9 cellular contexts compared by ENCODE assay signal in genomic region chr3:137970914-137971831, GRCh38. TPM values are rescaled to one million over a fixed set of nuclear protein-coding genes. Genes with fewer than 3 reads are reported as not detected.
A peak's percentile ranks its signal among the peaks of the same experiment; 100 is the strongest.
DNase-seq lines count a peak whose midpoint lies in the region; ATAC-seq, FAIRE-seq and TF ChIP-seq lines count a peak whose summit lies in the region.
"Had no signal": no experiment of that assay in that cellular context is flagged by ENCODE, and none has a peak within 500 bp of the region (broad histone marks: within the 10 kb centered on the region; RNA-seq: fewer than 3 reads in every experiment).

No MANE protein-coding gene starts in this region.

- H3K9ac ChIP-seq in KMS-11: no peak overlapping the region

- peak; percentile 50 for FAIRE-seq in frontal cortex (lab: Jason Lieb, UNC)
- FAIRE-seq: colon had no signal

- POLR2A ChIA-PET in PC-9 (lab: Charles Lee; ENCODE audit: unreplicated experiment): no interaction called here

- H3K4me1 ChIP-seq in DOHH2 (ENCODE audit: control insufficient read depth, low read length): 0 out of 2 replicates have a peak, but pooled peaks cover 3% of the 10 kb centered on the region
- no peaks in the 10 kb centered on the region for H3K4me1 ChIP-seq in KMS-11 (ENCODE audit: low read depth, poor library complexity, severe bottlenecking)
- no peaks in the 10 kb centered on the region for H3K4me1 ChIP-seq in PC-9 (replicated peaks; ENCODE audit: insufficient read depth)
- H3K4me1 ChIP-seq in upper lobe of right lung: no peaks in the 10 kb centered on the region

- no peak overlapping the region for H3K4me3 Mint-ChIP-seq in activated T-helper 17 cell treated with anti-CD3 and anti-CD28 coated beads, Interleukin-2, amount 50 U/mL, for 72 hours
- no peak overlapping the region for H3K4me3 Mint-ChIP-seq in osteocyte (ENCODE audit: unreplicated experiment)

- no peak overlapping the region for H3K27ac Mint-ChIP-seq in activated T-helper 17 cell treated with anti-CD3 and anti-CD28 coated beads, Interleukin-2, amount 50 U/mL, for 72 hours
- no peak overlapping the region for H3K27ac Mint-ChIP-seq in osteocyte (ENCODE audit: unreplicated experiment)

- no peaks in the 10 kb centered on the region for H3K36me3 ChIP-seq in DOHH2 (ENCODE audit: control insufficient read depth, low read length)
- no peaks in the 10 kb centered on the region for H3K36me3 ChIP-seq in KMS-11 (ENCODE audit: insufficient read depth)
- H3K36me3 ChIP-seq in PC-9 (ENCODE audit: low read depth): no peaks in the 10 kb centered on the region
- no peaks in the 10 kb centered on the region for H3K36me3 ChIP-seq in upper lobe of right lung

- no peaks in the 10 kb centered on the region for H3K4me1 Mint-ChIP-seq in activated T-helper 17 cell treated with anti-CD3 and anti-CD28 coated beads, Interleukin-2, amount 50 U/mL, for 72 hours
- peaks cover 3% of the 10 kb centered on the region for H3K4me1 Mint-ChIP-seq in osteocyte (ENCODE audit: unreplicated experiment)

- H3F3A ChIP-seq in DOHH2 (ENCODE audit: control insufficient read depth, insufficient read depth) (no peaks in the 10 kb centered on the region), PC-9 (ENCODE audit: insufficient read depth, low read depth) (no peaks in the 10 kb centered on the region)

- H3K27ac ChIP-seq in DOHH2 (ENCODE audit: low read depth, low read length): no peak overlapping the region
- H3K27ac ChIP-seq in KMS-11: no peak overlapping the region
- no peak overlapping the region for H3K27ac ChIP-seq in PC-9
- no peak overlapping the region for H3K27ac ChIP-seq in upper lobe of right lung

- DNase-seq in PC-9 (peak; percentile 47 to 72), frontal cortex (ENCODE audit: low spot score in 2 of 2) (peak; percentile 4 to 34), osteocyte (ENCODE audit: extremely low spot score, unreplicated experiment) (peak; percentile 90), upper lobe of right lung (peak; percentile 92)

- H3K4me3 ChIP-seq in DOHH2 (ENCODE audit: low read length): no peak overlapping the region
- no peak overlapping the region for H3K4me3 ChIP-seq in KMS-11 (IDR thresholded peaks at IDR 0.05; ENCODE audit: insufficient read depth, low read depth, low read length)
- no peak overlapping the region for H3K4me3 ChIP-seq in PC-9
- no peak overlapping the region for H3K4me3 ChIP-seq in upper lobe of right lung

- no peaks in the 10 kb centered on the region for H3K9me3 Mint-ChIP-seq in activated T-helper 17 cell treated with anti-CD3 and anti-CD28 coated beads, Interleukin-2, amount 50 U/mL, for 72 hours
- no peaks in the 10 kb centered on the region for H3K9me3 Mint-ChIP-seq in osteocyte (ENCODE audit: unreplicated experiment)

- peaks cover 14% of the 10 kb centered on the region for H3K27me3 Mint-ChIP-seq in activated T-helper 17 cell treated with anti-CD3 and anti-CD28 coated beads, Interleukin-2, amount 50 U/mL, for 72 hours
- peaks cover 15% of the 10 kb centered on the region for H3K27me3 Mint-ChIP-seq in osteocyte (ENCODE audit: unreplicated experiment)

- CTCF ChIA-PET in PC-9 (lab: Charles Lee): no interaction called here

- peaks cover 3% of the 10 kb centered on the region for H3K27me3 ChIP-seq in DOHH2 (ENCODE audit: control insufficient read depth, low read length)
- H3K27me3 ChIP-seq in KMS-11 (ENCODE audit: insufficient read depth, low read depth): no peaks in the 10 kb centered on the region
- H3K27me3 ChIP-seq in PC-9 (ENCODE audit: insufficient read depth, low read depth): peaks cover 15% of the 10 kb centered on the region; the same call in 1 of the 2 replicates
- no peaks in the 10 kb centered on the region for H3K27me3 ChIP-seq in upper lobe of right lung

- TF ChIP-seq CTCF in DOHH2 (IDR thresholded peaks at IDR 0.05; ENCODE audit: low read depth, low read length, poor library complexity, severe bottlenecking) (peak; percentile 89), KMS-11 (conservative IDR thresholded peaks at IDR 0.05; ENCODE audit: low read depth, low read length) (peak; percentile 91), PC-9 (conservative IDR thresholded peaks at IDR 0.05) (peak; percentile 86), osteocyte (IDR thresholded peaks at IDR 0.05) (peak; percentile 89), upper lobe of right lung (IDR thresholded peaks at IDR 0.05) (peak; percentile 82)

- H3K79me2 ChIP-seq in DOHH2 (ENCODE audit: control insufficient read depth, low read length) (no peaks in the 10 kb centered on the region), KMS-11 (ENCODE audit: insufficient read depth, low read depth) (no peaks in the 10 kb centered on the region), PC-9 (ENCODE audit: low read depth) (no peaks in the 10 kb centered on the region)

- no peaks in the 10 kb centered on the region for H4K20me1 ChIP-seq in DOHH2 (ENCODE audit: control insufficient read depth, insufficient read depth, low read depth, low read length)
- no peaks in the 10 kb centered on the region for H4K20me1 ChIP-seq in KMS-11 (ENCODE audit: insufficient read depth)
- H4K20me1 ChIP-seq in PC-9 (ENCODE audit: insufficient read depth): no peaks in the 10 kb centered on the region

- H3K36me3 Mint-ChIP-seq in activated T-helper 17 cell treated with anti-CD3 and anti-CD28 coated beads, Interleukin-2, amount 50 U/mL, for 72 hours (ENCODE audit: low read depth): no peaks in the 10 kb centered on the region
- H3K36me3 Mint-ChIP-seq in osteocyte (ENCODE audit: unreplicated experiment): no peaks in the 10 kb centered on the region

- peak overlapping the region; percentile 36; the same call in 1 of the 2 replicates for H3K4me2 ChIP-seq in DOHH2 (ENCODE audit: low read length)
- peak overlapping the region; percentile 58 for H3K4me2 ChIP-seq in KMS-11
- peak overlapping the region; percentile 28 for H3K4me2 ChIP-seq in PC-9

- no peaks in the 10 kb centered on the region for H3K9me3 ChIP-seq in DOHH2 (ENCODE audit: control insufficient read depth, insufficient read depth, low read length)
- H3K9me3 ChIP-seq in PC-9 (ENCODE audit: insufficient read depth, low read depth): no peaks in the 10 kb centered on the region
- no peaks in the 10 kb centered on the region for H3K9me3 ChIP-seq in upper lobe of right lung

- peak; percentile 90 for ATAC-seq in GM21737 (IDR thresholded peaks at IDR 0.05; ENCODE audit: unreplicated experiment)
- ATAC-seq in activated T-helper 17 cell treated with anti-CD3 and anti-CD28 coated beads, Interleukin-2, amount 50 U/mL, for 72 hours (replicated peaks): peak; percentile 55
- ATAC-seq in upper lobe of right lung: peak; percentile 99

- no TSS peak for BruUV-seq in PC-9 (replicated peaks; lab: Mats Ljungman, UMichigan)

- H3K9me2 ChIP-seq in DOHH2 (replicated peaks; ENCODE audit: control insufficient read depth, low read length) (no peaks in the 10 kb centered on the region), PC-9 (ENCODE audit: insufficient read depth) (no peaks in the 10 kb centered on the region)

- intact Hi-C loops in PC-9 (cut with micrococcal nuclease; ENCODE audit: unreplicated experiment) (loop anchor here (2.0 kb wide), 2 partner anchors 866 to 938 kb away; no protein-coding TSS in a partner anchor), upper lobe of right lung (cut with DNase I) (no loop called here)

- peak overlapping the region; percentile 86 for H2AFZ ChIP-seq in KMS-11 (ENCODE audit: low read depth)
- 0 out of 2 replicates have a peak overlapping the region, but pooled peaks have one; percentile 31 for H2AFZ ChIP-seq in PC-9

RNA-seq across cellular contexts. Expression of gene CLDN18, which starts 38.8 kb away (rescaled TPM):
- total RNA-seq in PC-9 (2021) (not detected in 2 replicates), frontal cortex (not detected), osteocyte (not detected in 2 replicates), upper lobe of right lung (197 TPM)
- total RNA-seq in activated T-helper 17 cell treated with anti-CD3 and anti-CD28 coated beads, Interleukin-2, amount 50 U/mL, for 72 hours: not detected

Comparison
In these comparisons a context has a peak if more than half of its experiments do, and no peak if none do; other contexts are left out.
1. DNase-seq: peak in every context shown above with its lines; median percentile 92 in upper lobe of right lung; 90 in osteocyte; 60 in PC-9; 19 in frontal cortex.
2. RNA of gene CLDN18, which starts 38.8 kb away (total RNA-seq): 197 TPM in upper lobe of right lung (single experiment); not detected in PC-9, not detected in activated T-helper 17 cell treated with anti-CD3 and anti-CD28 coated beads, Interleukin-2, amount 50 U/mL, for 72 hours, not detected in frontal cortex (single experiment) and not detected in osteocyte; every median in the first group is over 100 times any median in the second.
3. Peak in every context shown above with its lines, with median percentiles within 50 percentile points of each other: H3K4me2 ChIP-seq, CTCF ChIP-seq and ATAC-seq.